Comparison of ENCODE assay signal across 8 cellular contexts in genomic region chr6:41936073-41936837, GRCh38.
DNase-seq lines count a peak whose midpoint lies in the region; ATAC-seq and TF ChIP-seq lines count a peak whose summit lies in the region.

No MANE protein-coding gene starts in this region.

- ATAC-seq in HG02759 (IDR thresholded peaks at IDR 0.05; ENCODE audit: unreplicated experiment) (peak; percentile 56), HG02571 (IDR thresholded peaks at IDR 0.05; ENCODE audit: unreplicated experiment) (no peak)

- H3K4me3 ChIP-seq in WI38 (ENCODE audit: low read depth, low read length): no peak overlapping the region

- DNase-seq in GM04503 (ENCODE audit: low read depth) (peak; percentile 74), NCI-H2196 (lab: John Stamatoyannopoulos, UW; ENCODE audit: unreplicated experiment) (peak; percentile 87), caudate nucleus (lab: John Stamatoyannopoulos, UW) (peak in 59 of 61 donors; percentile 25 to 86 (median 65)), kidney glomerular epithelial cell (lab: John Stamatoyannopoulos, UW) (peak; percentile 72)
- DNase-seq in stimulated activated CD4-positive, alpha-beta T cell treated with anti-CD3 and anti-CD28 coated beads, Interleukin-2, amount 100 ng/mL, for 48 hours: peak; percentile 56 to 66

- peak; percentile 88 for TF ChIP-seq CTCF in WI38 (IDR thresholded peaks at IDR 0.05; ENCODE audit: low read depth, low read length)

- peak overlapping the region; percentile 19 for H3K27ac ChIP-seq in caudate nucleus (ENCODE audit: low read depth, low read length)
